ENCODE assay signal across 19 cellular contexts in genomic region chr7:149398195-149398820, GRCh38.
"Had no signal": no experiment of that assay in that cellular context is flagged by ENCODE, and none has a peak within 500 bp of the region (broad histone marks: within the 10 kb centered on the region; RNA-seq: fewer than 3 reads in every experiment).

No MANE protein-coding gene starts in this region.

- H3K27ac ChIP-seq: dorsolateral prefrontal cortex, epithelial cell of prostate, skin epidermis, tibial artery, uterus had no signal

- DNase-seq: activated B cell treated with CpG ODN at 0.5 μM for 24 hours; activated CD4-positive, alpha-beta memory T cell treated with anti-CD3 and anti-CD28 coated beads for 36 hours; activated CD4-positive, alpha-beta T cell treated with anti-CD3 and anti-CD28 coated beads for 4 hours; activated naive CD4-positive, alpha-beta T cell; activated naive CD8-positive, alpha-beta T cell treated with anti-CD3 and anti-CD28 coated beads for 36 hours; amniotic stem cell; dorsolateral prefrontal cortex; foreskin fibroblast; hypothalamus; nephron progenitor cell; right cardiac atrium; stimulated activated naive CD8-positive, alpha-beta T cell treated with anti-CD3 and anti-CD28 coated beads, Interleukin-15, Interleukin-2, amounts not matched to agents 100 U/mL and 50 U/mL, for 24 hours; substantia nigra; tibial artery; uterus had no signal

- ATAC-seq: right cardiac atrium; stimulated activated naive CD8-positive, alpha-beta T cell treated with anti-CD3 and anti-CD28 coated beads, Interleukin-15, Interleukin-2, amounts not matched to agents 100 U/mL and 50 U/mL, for 24 hours had no signal

- H3K4me3 Mint-ChIP-seq: activated B cell treated with CpG ODN at 0.5 μM for 24 hours; activated CD4-positive, alpha-beta memory T cell treated with anti-CD3 and anti-CD28 coated beads for 36 hours; activated naive CD8-positive, alpha-beta T cell treated with anti-CD3 and anti-CD28 coated beads for 36 hours; nephron progenitor cell; T-helper 2 cell treated with Interferon-gamma antibody and Interleukin-4, amounts not matched to agents 5 μg/mL and 100 μg/mL, for 36 hours had no signal

- H3K4me1 ChIP-seq: tibial artery, uterus had no signal

- H3K27ac Mint-ChIP-seq: activated B cell treated with CpG ODN at 0.5 μM for 24 hours; activated CD4-positive, alpha-beta memory T cell treated with anti-CD3 and anti-CD28 coated beads for 36 hours; activated naive CD8-positive, alpha-beta T cell treated with anti-CD3 and anti-CD28 coated beads for 36 hours; progenitor cell of endocrine pancreas; T-helper 2 cell treated with Interferon-gamma antibody and Interleukin-4, amounts not matched to agents 5 μg/mL and 100 μg/mL, for 36 hours had no signal

- H3K36me3 ChIP-seq: tibial artery, uterus had no signal

- H3K27me3 ChIP-seq: tibial artery, uterus had no signal

- H3K4me3 ChIP-seq: dorsolateral prefrontal cortex, skin epidermis, tibial artery, uterus had no signal

- H3K4me1 Mint-ChIP-seq: activated B cell treated with CpG ODN at 0.5 μM for 24 hours; activated naive CD8-positive, alpha-beta T cell treated with anti-CD3 and anti-CD28 coated beads for 36 hours had no signal

- H3K36me3 Mint-ChIP-seq: activated naive CD8-positive, alpha-beta T cell treated with anti-CD3 and anti-CD28 coated beads for 36 hours had no signal

- H3K9me3 ChIP-seq: uterus had no signal
